Comparison of ENCODE assay signal across 17 cellular contexts in genomic region chr5:56147106-56147505, GRCh38.
DNase-seq lines count a peak whose midpoint lies in the region; ATAC-seq and TF ChIP-seq lines count a peak whose summit lies in the region.
"Had no signal": no experiment of that assay in that cellular context is flagged by ENCODE, and none has a peak within 500 bp of the region (broad histone marks: within the 10 kb centered on the region; RNA-seq: fewer than 3 reads in every experiment).

No MANE protein-coding gene starts in this region.

- peaks cover 6% of the 10 kb centered on the region for H3K36me3 Mint-ChIP-seq in activated CD4-positive, alpha-beta T cell treated with anti-CD3 and anti-CD28 coated beads, Interleukin-2, amount 10 ng/mL, durations not matched to agents 24 days and 14 days (ENCODE audit: low read depth)
- H3K36me3 Mint-ChIP-seq in activated CD4-positive, alpha-beta T cell treated with anti-CD3 and anti-CD28 coated beads for 36 hours (ENCODE audit: low read depth): no peaks in the 10 kb centered on the region

- peaks cover 12% of the 10 kb centered on the region for H3K79me2 ChIP-seq in KMS-11 (ENCODE audit: insufficient read depth, low read depth)

- no peak overlapping the region for H3K4me3 ChIP-seq in KMS-11 (IDR thresholded peaks at IDR 0.05; ENCODE audit: insufficient read depth, low read depth, low read length)
- H3K4me3 ChIP-seq: HAP-1 had no signal

- H3K4me1 ChIP-seq in KMS-11 (ENCODE audit: low read depth, poor library complexity, severe bottlenecking): peaks cover 100% of the 10 kb centered on the region

- H4K20me1 ChIP-seq in KMS-11 (ENCODE audit: insufficient read depth): no peaks in the 10 kb centered on the region

- peak overlapping the region; percentile 96 for H3K27ac ChIP-seq in KMS-11
- H3K27ac ChIP-seq in caudate nucleus (ENCODE audit: low read depth, low read length): peak overlapping the region; percentile 11
- H3K27ac ChIP-seq: 22Rv1, RWPE1 had no signal

- H3K36me3 ChIP-seq in KMS-11 (ENCODE audit: insufficient read depth): no peaks in the 10 kb centered on the region
- H3K36me3 ChIP-seq: HAP-1 had no signal

- ATAC-seq in activated CD4-positive, alpha-beta T cell treated with anti-CD3 and anti-CD28 coated beads for 36 hours: no peak
- ATAC-seq in HG03432 (IDR thresholded peaks at IDR 0.05; ENCODE audit: unreplicated experiment): no peak
- ATAC-seq: PC-3 had no signal

- H3K27me3 ChIP-seq in KMS-11 (ENCODE audit: insufficient read depth, low read depth): no peaks in the 10 kb centered on the region

- H3K9me3 Mint-ChIP-seq in activated CD4-positive, alpha-beta T cell treated with anti-CD3 and anti-CD28 coated beads, Interleukin-2, amount 10 ng/mL, durations not matched to agents 24 days and 14 days: no peaks in the 10 kb centered on the region
- no peaks in the 10 kb centered on the region for H3K9me3 Mint-ChIP-seq in activated CD4-positive, alpha-beta T cell treated with anti-CD3 and anti-CD28 coated beads for 36 hours (ENCODE audit: low read depth)

- H3K27me3 Mint-ChIP-seq in activated CD4-positive, alpha-beta T cell treated with anti-CD3 and anti-CD28 coated beads, Interleukin-2, amount 10 ng/mL, durations not matched to agents 24 days and 14 days: no peaks in the 10 kb centered on the region
- no peaks in the 10 kb centered on the region for H3K27me3 Mint-ChIP-seq in activated CD4-positive, alpha-beta T cell treated with anti-CD3 and anti-CD28 coated beads for 36 hours

- DNase-seq in activated CD4-positive, alpha-beta T cell treated with anti-CD3 and anti-CD28 coated beads, Interleukin-2, amount 10 ng/mL, durations not matched to agents 24 days and 14 days: peak; percentile 37
- DNase-seq in activated CD4-positive, alpha-beta T cell treated with anti-CD3 and anti-CD28 coated beads for 36 hours: no peak
- DNase-seq in caudate nucleus (lab: John Stamatoyannopoulos, UW) (no peak), GM19240 (ENCODE audit: insufficient read length, low spot score) (no peak), ACHN (no peak), activated gamma-delta T cell (lab: John Stamatoyannopoulos, UW) (no peak)
- DNase-seq: C1 segment of cervical spinal cord, COR-L47, NCI-H1417 treated with DMSO at 0.1 percent for 48 hours, NCI-H1930, NCI-H446 treated with DMSO at 0.1 percent for 48 hours, PC-3 had no signal

- intact Hi-C loops in activated CD4-positive, alpha-beta T cell treated with anti-CD3 and anti-CD28 coated beads, Interleukin-2, amount 10 ng/mL, durations not matched to agents 24 days and 14 days (cut with micrococcal nuclease): loop anchor here (5.0 kb wide), 1 partner anchor 90 kb away; no protein-coding TSS in a partner anchor
- intact Hi-C loops in activated CD4-positive, alpha-beta T cell treated with anti-CD3 and anti-CD28 coated beads for 36 hours (cut with DNase I, micrococcal nuclease): loop anchor here (5.0 kb wide), 3 partner anchors 45 to 155 kb away; partner anchors contain the start of gene IL6ST (in 1 of the 2)

- POLR2A ChIA-PET in activated CD4-positive, alpha-beta T cell treated with anti-CD3 and anti-CD28 coated beads for 36 hours (lab: Charles Lee): interaction anchor here (0.9 to 1.8 kb wide), 2 partner anchors 52 to 58 kb away, joined by 4 to 5 read pairs; no protein-coding TSS in a partner anchor

- no peak overlapping the region for H2AFZ ChIP-seq in KMS-11 (ENCODE audit: low read depth)

- no peak overlapping the region for H3K4me3 Mint-ChIP-seq in activated CD4-positive, alpha-beta T cell treated with anti-CD3 and anti-CD28 coated beads, Interleukin-2, amount 10 ng/mL, durations not matched to agents 24 days and 14 days
- H3K4me3 Mint-ChIP-seq in activated CD4-positive, alpha-beta T cell treated with anti-CD3 and anti-CD28 coated beads for 36 hours: no peak overlapping the region

- H3K4me1 Mint-ChIP-seq in activated CD4-positive, alpha-beta T cell treated with anti-CD3 and anti-CD28 coated beads, Interleukin-2, amount 10 ng/mL, durations not matched to agents 24 days and 14 days: peaks cover 37% of the 10 kb centered on the region
- H3K4me1 Mint-ChIP-seq in activated CD4-positive, alpha-beta T cell treated with anti-CD3 and anti-CD28 coated beads for 36 hours: peaks cover 71% of the 10 kb centered on the region

- no peak for TF ChIP-seq CTCF in KMS-11 (conservative IDR thresholded peaks at IDR 0.05; ENCODE audit: low read depth, low read length)

- in situ Hi-C loops in ACHN (cut with HindIII; ENCODE audit: low pct_ligation_motif_present, low pct_unique_long_range_greater_than_20kb, low sequenced_read_pairs): no loop called here

- no peak overlapping the region for H3K27ac Mint-ChIP-seq in activated CD4-positive, alpha-beta T cell treated with anti-CD3 and anti-CD28 coated beads, Interleukin-2, amount 10 ng/mL, durations not matched to agents 24 days and 14 days
- H3K27ac Mint-ChIP-seq in activated CD4-positive, alpha-beta T cell treated with anti-CD3 and anti-CD28 coated beads for 36 hours: no peak overlapping the region

- H3K9ac ChIP-seq in KMS-11: peak overlapping the region; percentile 45; the same call in 1 of the 2 replicates

- peak overlapping the region; percentile 81 for H3K4me2 ChIP-seq in KMS-11

- CTCF ChIA-PET in activated CD4-positive, alpha-beta T cell treated with anti-CD3 and anti-CD28 coated beads for 36 hours (lab: Charles Lee): interaction anchor here (1.0 to 2.5 kb wide), 6 partner anchors 11 to 211 kb away, joined by 3 to 14 read pairs (median 10); no protein-coding TSS in a partner anchor
